8 cellular contexts compared by ENCODE assay signal in the genomic region with DNA sequence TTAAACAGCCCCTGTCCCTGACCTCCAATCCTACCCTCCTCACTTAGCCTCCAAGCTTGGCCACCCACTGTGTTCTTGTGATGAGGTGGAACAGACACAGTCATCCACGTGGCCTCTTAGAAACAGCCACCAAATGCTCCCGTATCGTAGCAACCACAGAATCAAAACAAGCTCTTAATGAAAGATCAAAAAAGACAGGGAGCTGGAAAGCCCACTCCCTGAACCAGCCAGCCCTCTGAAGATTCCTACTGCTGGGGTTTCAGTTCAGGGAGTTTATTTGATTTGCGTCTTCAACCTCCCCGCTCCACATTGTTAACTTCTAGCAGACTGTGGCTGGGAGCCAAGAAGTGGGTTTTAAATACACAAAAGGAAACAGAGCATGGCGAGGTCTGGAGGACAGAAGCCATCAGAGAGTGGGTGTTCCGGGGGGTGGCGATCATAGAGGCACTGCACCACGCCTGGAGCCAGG.
DNase-seq lines count a peak whose midpoint lies in the region; ATAC-seq and TF ChIP-seq lines count a peak whose summit lies in the region.

No MANE protein-coding gene starts in this region.

- H3K27ac ChIP-seq in GM23338 (ENCODE audit: low read depth) (no peak overlapping the region), fibroblast of lung (ENCODE audit: insufficient read depth, low read length) (no peak overlapping the region)

- H3K9me3 ChIP-seq in fibroblast of lung (ENCODE audit: control insufficient read depth, insufficient read depth, low read depth, low read length): no peaks in the 10 kb centered on the region

- peaks cover 38% of the 10 kb centered on the region for H3K36me3 Mint-ChIP-seq in GM23338 (ENCODE audit: low read depth)
- H3K36me3 Mint-ChIP-seq in activated T-helper 1 cell treated with anti-CD3 and anti-CD28 coated beads, Interleukin-12 subunit alpha, Interleukin-12 subunit beta, Interleukin-2, Interleukin-4 antibody, amounts not matched to agents 30 ng/mL and 10 ng/mL and 1 ng/mL, durations not matched to agents 14 hours and 24 hours and 36 hours (ENCODE audit: low read depth): peaks cover 26% of the 10 kb centered on the region

- no peak overlapping the region for H2AFZ ChIP-seq in GM23338
- H2AFZ ChIP-seq in fibroblast of lung (ENCODE audit: low read length): no peak overlapping the region

- peaks cover 2% of the 10 kb centered on the region; the same call in 1 of the 3 replicates for H3K4me1 Mint-ChIP-seq in GM23338
- peaks cover 7% of the 10 kb centered on the region for H3K4me1 Mint-ChIP-seq in activated T-helper 1 cell treated with anti-CD3 and anti-CD28 coated beads, Interleukin-12 subunit alpha, Interleukin-12 subunit beta, Interleukin-2, Interleukin-4 antibody, amounts not matched to agents 30 ng/mL and 10 ng/mL and 1 ng/mL, durations not matched to agents 14 hours and 24 hours and 36 hours (ENCODE audit: low read depth)

- H3K36me3 ChIP-seq in GM23338 (ENCODE audit: insufficient read depth): no peaks in the 10 kb centered on the region
- H3K36me3 ChIP-seq in fibroblast of lung (ENCODE audit: control insufficient read depth, insufficient read depth, low read length): no peaks in the 10 kb centered on the region

- ATAC-seq in GM23338: no peak

- H4K20me1 ChIP-seq in GM23338 (replicated peaks; ENCODE audit: insufficient read depth) (peaks cover 13% of the 10 kb centered on the region), fibroblast of lung (ENCODE audit: control insufficient read depth, extremely low read depth, insufficient read depth, low read length) (no peaks in the 10 kb centered on the region)

- H3K27me3 ChIP-seq in GM23338 (ENCODE audit: insufficient read depth) (no peaks in the 10 kb centered on the region), fibroblast of lung (ENCODE audit: control insufficient read depth, insufficient read depth, low read length) (no peaks in the 10 kb centered on the region)

- no peak overlapping the region for H3K4me2 ChIP-seq in GM23338
- H3K4me2 ChIP-seq in fibroblast of lung (ENCODE audit: extremely low read depth, insufficient read depth, low read length): no peak overlapping the region

- H3K27me3 Mint-ChIP-seq in GM23338 (ENCODE audit: insufficient read depth, low read depth, poor library complexity): peaks cover 4% of the 10 kb centered on the region
- H3K27me3 Mint-ChIP-seq in activated T-helper 1 cell treated with anti-CD3 and anti-CD28 coated beads, Interleukin-12 subunit alpha, Interleukin-12 subunit beta, Interleukin-2, Interleukin-4 antibody, amounts not matched to agents 30 ng/mL and 10 ng/mL and 1 ng/mL, durations not matched to agents 14 hours and 24 hours and 36 hours (ENCODE audit: insufficient read depth): no peaks in the 10 kb centered on the region

- TF ChIP-seq CTCF in GM23338 (conservative IDR thresholded peaks at IDR 0.05; ENCODE audit: low read depth in 2 of 2): no peak
- no peak for TF ChIP-seq CTCF in fibroblast of lung (conservative IDR thresholded peaks at IDR 0.05 in 1 of 2, IDR thresholded peaks at IDR 0.05 in 1 of 2; ENCODE audit: low read depth in 1 of 2, low read length in 2 of 2)

- intact Hi-C loops in activated T-helper 1 cell treated with anti-CD3 and anti-CD28 coated beads, Interleukin-12 subunit alpha, Interleukin-12 subunit beta, Interleukin-2, Interleukin-4 antibody, amounts not matched to agents 30 ng/mL and 10 ng/mL and 1 ng/mL, durations not matched to agents 14 hours and 24 hours and 36 hours (cut with micrococcal nuclease): no loop called here

- H3F3A ChIP-seq in GM23338 (replicated peaks; ENCODE audit: low read depth): no peaks in the 10 kb centered on the region

- H3K4me3 ChIP-seq in GM23338 (no peak overlapping the region), fibroblast of lung (replicated peaks in 1 of 4; ENCODE audit: control extremely low read depth in 1 of 4, insufficient read depth in 1 of 4, low read depth in 3 of 4, low read length in 4 of 4) (no peak overlapping the region)

- no peak overlapping the region for H3K4me3 Mint-ChIP-seq in GM23338
- H3K4me3 Mint-ChIP-seq in activated T-helper 1 cell treated with anti-CD3 and anti-CD28 coated beads, Interleukin-12 subunit alpha, Interleukin-12 subunit beta, Interleukin-2, Interleukin-4 antibody, amounts not matched to agents 30 ng/mL and 10 ng/mL and 1 ng/mL, durations not matched to agents 14 hours and 24 hours and 36 hours: no peak overlapping the region

- CTCF ChIA-PET in HEK293T (lab: Yijun Ruan, JAX): no interaction called here

- POLR2A ChIA-PET in HEK293T (lab: Yijun Ruan, JAX): no interaction called here

- no peak overlapping the region for H3K9ac ChIP-seq in fibroblast of lung (ENCODE audit: insufficient read depth, low read length)

- no peaks in the 10 kb centered on the region for H3K4me1 ChIP-seq in GM23338 (ENCODE audit: insufficient read depth)
- no peaks in the 10 kb centered on the region for H3K4me1 ChIP-seq in fibroblast of lung (ENCODE audit: control insufficient read depth, extremely low read depth, insufficient read depth, low read length)

- H3K27ac Mint-ChIP-seq in GM23338: no peak overlapping the region
- no peak overlapping the region for H3K27ac Mint-ChIP-seq in activated T-helper 1 cell treated with anti-CD3 and anti-CD28 coated beads, Interleukin-12 subunit alpha, Interleukin-12 subunit beta, Interleukin-2, Interleukin-4 antibody, amounts not matched to agents 30 ng/mL and 10 ng/mL and 1 ng/mL, durations not matched to agents 14 hours and 24 hours and 36 hours

- no peaks in the 10 kb centered on the region for H3K79me2 ChIP-seq in GM23338 (replicated peaks; ENCODE audit: insufficient read depth)
- no peaks in the 10 kb centered on the region for H3K79me2 ChIP-seq in fibroblast of lung (ENCODE audit: control insufficient read depth, insufficient read depth, low read length)

- H3K9me3 Mint-ChIP-seq in GM23338: peaks cover 13% of the 10 kb centered on the region
- H3K9me3 Mint-ChIP-seq in activated T-helper 1 cell treated with anti-CD3 and anti-CD28 coated beads, Interleukin-12 subunit alpha, Interleukin-12 subunit beta, Interleukin-2, Interleukin-4 antibody, amounts not matched to agents 30 ng/mL and 10 ng/mL and 1 ng/mL, durations not matched to agents 14 hours and 24 hours and 36 hours: peaks cover 17% of the 10 kb centered on the region

- DNase-seq in GM23338 (ENCODE audit: low spot score) (peak; percentile 27), NCI-H2227 treated with DMSO at 0.1 percent for 48 hours (lab: John Stamatoyannopoulos, UW) (peak; percentile 68), fibroblast of lung (ENCODE audit: low read depth in 2 of 2) (peak; percentile 48 to 69), putamen (ENCODE audit: low spot score) (peak; percentile 25), HEK293T (ENCODE audit: extremely low spot score) (no peak)
- DNase-seq in activated T-helper 1 cell treated with anti-CD3 and anti-CD28 coated beads, Interleukin-12 subunit alpha, Interleukin-12 subunit beta, Interleukin-2, Interleukin-4 antibody, amounts not matched to agents 30 ng/mL and 10 ng/mL and 1 ng/mL, durations not matched to agents 14 hours and 24 hours and 36 hours (ENCODE audit: low spot score): no peak
- no peak for DNase-seq in stimulated activated CD8-positive, alpha-beta memory T cell treated with anti-CD3 and anti-CD28 coated beads, Interleukin-4, amount 100 ng/mL, for 48 hours
- no peak for DNase-seq in stimulated activated naive CD4-positive, alpha-beta T cell treated with Interleukin-2 at 50 U/mL for 16 hours (lab: John Stamatoyannopoulos, UW)

- H3K9me2 ChIP-seq in GM23338 (ENCODE audit: insufficient read depth): 0 out of 2 replicates have a peak, but pooled peaks cover 2% of the 10 kb centered on the region

TF ChIP-seq in GM23338, 12 proteins besides CTCF, POLR2A, EP300 and RAD21 (continues in another document):
- TF ChIP-seq, protein P1, sequence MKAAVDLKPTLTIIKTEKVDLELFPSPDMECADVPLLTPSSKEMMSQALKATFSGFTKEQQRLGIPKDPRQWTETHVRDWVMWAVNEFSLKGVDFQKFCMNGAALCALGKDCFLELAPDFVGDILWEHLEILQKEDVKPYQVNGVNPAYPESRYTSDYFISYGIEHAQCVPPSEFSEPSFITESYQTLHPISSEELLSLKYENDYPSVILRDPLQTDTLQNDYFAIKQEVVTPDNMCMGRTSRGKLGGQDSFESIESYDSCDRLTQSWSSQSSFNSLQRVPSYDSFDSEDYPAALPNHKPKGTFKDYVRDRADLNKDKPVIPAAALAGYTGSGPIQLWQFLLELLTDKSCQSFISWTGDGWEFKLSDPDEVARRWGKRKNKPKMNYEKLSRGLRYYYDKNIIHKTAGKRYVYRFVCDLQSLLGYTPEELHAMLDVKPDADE (IDR thresholded peaks at IDR 0.05): no peak
- TF ChIP-seq CREB1 (CRISPR knock-in tag; IDR thresholded peaks at IDR 0.05; ENCODE audit: low read depth) (no peak), EZH2 (IDR thresholded peaks at IDR 0.05; ENCODE audit: low read depth, unreplicated experiment) (no peak)

TF ChIP-seq in HEK293T, 16 proteins besides CTCF, POLR2A, EP300 and RAD21:
- TF ChIP-seq SP1 (IDR thresholded peaks at IDR 0.05): no peak

Comparison
In these comparisons a context has a peak if more than half of its experiments do, and no peak if none do; other contexts are left out.
1. DNase-seq: peak in GM23338 (single experiment), NCI-H2227 treated with DMSO at 0.1 percent for 48 hours (single experiment), fibroblast of lung (2 of 2) and putamen (single experiment); none in activated T-helper 1 cell treated with anti-CD3 and anti-CD28 coated beads, Interleukin-12 subunit alpha, Interleukin-12 subunit beta, Interleukin-2, Interleukin-4 antibody, amounts not matched to agents 30 ng/mL and 10 ng/mL and 1 ng/mL, durations not matched to agents 14 hours and 24 hours and 36 hours (single experiment), stimulated activated CD8-positive, alpha-beta memory T cell treated with anti-CD3 and anti-CD28 coated beads, Interleukin-4, amount 100 ng/mL, for 48 hours (single experiment), stimulated activated naive CD4-positive, alpha-beta T cell treated with Interleukin-2 at 50 U/mL for 16 hours (single experiment) and HEK293T (single experiment).